ENCODE assay signal across 17 cellular contexts in the genomic region with DNA sequence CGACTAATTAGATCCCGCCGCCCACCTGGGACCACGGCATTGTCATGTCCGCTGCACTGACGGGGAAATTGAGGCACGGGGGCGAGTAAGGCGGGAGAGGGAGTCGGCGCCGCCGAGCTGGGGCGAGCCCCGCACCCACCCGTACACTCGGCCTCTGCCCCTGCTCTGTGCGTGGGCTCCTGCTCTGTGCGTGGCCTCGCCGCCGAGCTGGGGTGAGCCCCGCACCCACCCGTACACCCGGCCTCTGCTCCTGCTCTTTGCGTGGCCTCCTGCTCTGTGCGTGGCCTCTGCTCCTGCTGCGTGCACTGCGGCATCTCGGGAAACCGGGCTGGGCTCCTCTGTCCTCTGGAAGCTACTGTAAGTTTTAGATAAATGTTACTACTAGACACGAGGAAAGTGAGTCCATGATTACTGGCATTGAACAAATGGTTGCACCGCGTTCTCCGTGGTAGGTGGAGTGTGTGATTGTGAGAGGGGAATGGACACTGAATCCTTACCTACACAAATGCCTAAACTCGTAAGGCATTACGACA. TPM values are rescaled to one million over a fixed set of nuclear protein-coding genes. Genes with fewer than 3 reads are reported as not detected.
DNase-seq lines count a peak whose midpoint lies in the region; ATAC-seq and TF ChIP-seq lines count a peak whose summit lies in the region.
"Had no signal": no experiment of that assay in that cellular context is flagged by ENCODE, and none has a peak within 500 bp of the region (broad histone marks: within the 10 kb centered on the region; RNA-seq: fewer than 3 reads in every experiment).

No MANE protein-coding gene starts in this region.

- H3K4me1 Mint-ChIP-seq in activated T-cell treated with anti-CD3 and anti-CD28 coated beads, Interleukin-2, amount 50 U/mL, for 72 hours (ENCODE audit: low read depth) = no peaks in the 10 kb centered on the region
- no peaks in the 10 kb centered on the region for H3K4me1 Mint-ChIP-seq in activated T-cell treated with anti-CD3 and anti-CD28 coated beads, Interleukin-2, amount 50 U/mL, for 24 hours (ENCODE audit: low read depth)
- H3K4me1 Mint-ChIP-seq in neural progenitor cell = no peaks in the 10 kb centered on the region
- peaks cover 0 to 5% (median 0%) of the 10 kb centered on the region in 3 donors for H3K4me1 Mint-ChIP-seq in CD8-positive, alpha-beta memory T cell

- H3K27ac ChIP-seq in esophagus muscularis mucosa (replicated peaks in 1 of 4) = peak overlapping the region in 1 of 4 donors; percentile 15
- H3K27ac ChIP-seq in neural progenitor cell = no peak overlapping the region
- H3K27ac ChIP-seq in CD8-positive, alpha-beta memory T cell (ENCODE audit: low read depth, low read length) = no peak overlapping the region
- no peak overlapping the region for H3K27ac ChIP-seq in effector memory CD4-positive, alpha-beta T cell (ENCODE audit: insufficient read depth, low read length, poor library complexity, severe bottlenecking)
- H3K27ac ChIP-seq: BLaER1 treated with 17β-estradiol and CSF1 and Interleukin-3, amounts not matched to agents 10 nM and 100 nM; Peyer's patch had no signal

- peak; percentile 44 to 45 for ATAC-seq in activated T-cell treated with anti-CD3 and anti-CD28 coated beads, Interleukin-2, amount 50 U/mL, for 72 hours (replicated peaks in 1 of 2)
- ATAC-seq in GM18517 (IDR thresholded peaks at IDR 0.05; ENCODE audit: unreplicated experiment) = no peak

- H3F3A ChIP-seq in neural progenitor cell (ENCODE audit: low read depth) = no peaks in the 10 kb centered on the region

- H3K79me2 ChIP-seq in neural progenitor cell (ENCODE audit: low read depth) = no peaks in the 10 kb centered on the region

- no peak overlapping the region for H3K9ac ChIP-seq in neural progenitor cell
- H3K9ac ChIP-seq: BLaER1 treated with 17β-estradiol and CSF1 and Interleukin-3, amounts not matched to agents 10 nM and 100 nM had no signal

- peaks cover 0 to 9% (median 4%) of the 10 kb centered on the region in 4 donors for H3K36me3 ChIP-seq in esophagus muscularis mucosa
- H3K36me3 ChIP-seq in neural progenitor cell = no peaks in the 10 kb centered on the region
- peaks cover 15% of the 10 kb centered on the region for H3K36me3 ChIP-seq in CD8-positive, alpha-beta memory T cell (ENCODE audit: insufficient read depth, low read length)
- H3K36me3 ChIP-seq in effector memory CD4-positive, alpha-beta T cell (ENCODE audit: control insufficient read depth, insufficient read depth, low read length) = peaks cover 28% of the 10 kb centered on the region
- H3K36me3 ChIP-seq: HAP-1 had no signal

- no peaks in the 10 kb centered on the region for H4K20me1 ChIP-seq in neural progenitor cell (ENCODE audit: low read depth)

- TF ChIP-seq POLR2A in esophagus muscularis mucosa (IDR thresholded peaks at IDR 0.05; ENCODE audit: low read depth) = no peak

- TF ChIP-seq EP300 in esophagus muscularis mucosa (IDR thresholded peaks at IDR 0.05) = no peak

- no peaks in the 10 kb centered on the region for H3K27me3 Mint-ChIP-seq in activated T-cell treated with anti-CD3 and anti-CD28 coated beads, Interleukin-2, amount 50 U/mL, for 72 hours (ENCODE audit: low read depth)
- H3K27me3 Mint-ChIP-seq in activated T-cell treated with anti-CD3 and anti-CD28 coated beads, Interleukin-2, amount 50 U/mL, for 24 hours = no peaks in the 10 kb centered on the region
- H3K27me3 Mint-ChIP-seq in neural progenitor cell (ENCODE audit: insufficient read depth, low read depth) = peaks cover 8% of the 10 kb centered on the region
- no peaks in the 10 kb centered on the region for H3K27me3 Mint-ChIP-seq in CD8-positive, alpha-beta memory T cell

- H3K27me3 ChIP-seq in esophagus muscularis mucosa (peaks cover 0 to 3% (median 0%) of the 10 kb centered on the region in 4 donors), neural progenitor cell (no peaks in the 10 kb centered on the region)
- H3K27me3 ChIP-seq in CD8-positive, alpha-beta memory T cell (ENCODE audit: insufficient read depth, low read length, poor library complexity, severe bottlenecking) = no peaks in the 10 kb centered on the region
- H3K27me3 ChIP-seq in effector memory CD4-positive, alpha-beta T cell (replicated peaks; ENCODE audit: control insufficient read depth, insufficient read depth, low read length, poor library complexity, severe bottlenecking) = no peaks in the 10 kb centered on the region
- H3K27me3 ChIP-seq: BLaER1 treated with 17β-estradiol and CSF1 and Interleukin-3, amounts not matched to agents 10 nM and 100 nM; Peyer's patch had no signal

- no peak overlapping the region for H3K4me2 ChIP-seq in neural progenitor cell
- H3K4me2 ChIP-seq: BLaER1 treated with 17β-estradiol and CSF1 and Interleukin-3, amounts not matched to agents 10 nM and 100 nM had no signal

- H3K4me1 ChIP-seq in esophagus muscularis mucosa (peaks cover 6 to 17% (median 9%) of the 10 kb centered on the region in 4 donors), neural progenitor cell (no peaks in the 10 kb centered on the region)
- no peaks in the 10 kb centered on the region for H3K4me1 ChIP-seq in CD8-positive, alpha-beta memory T cell (ENCODE audit: insufficient read depth, low read length)
- no peaks in the 10 kb centered on the region for H3K4me1 ChIP-seq in effector memory CD4-positive, alpha-beta T cell (ENCODE audit: control insufficient read depth, insufficient read depth, low read length, poor library complexity, severe bottlenecking)
- H3K4me1 ChIP-seq: HAP-1, Peyer's patch had no signal

- H3K9me3 Mint-ChIP-seq in activated T-cell treated with anti-CD3 and anti-CD28 coated beads, Interleukin-2, amount 50 U/mL, for 72 hours = no peaks in the 10 kb centered on the region
- H3K9me3 Mint-ChIP-seq in activated T-cell treated with anti-CD3 and anti-CD28 coated beads, Interleukin-2, amount 50 U/mL, for 24 hours = no peaks in the 10 kb centered on the region
- H3K9me3 Mint-ChIP-seq in neural progenitor cell = no peaks in the 10 kb centered on the region
- H3K9me3 Mint-ChIP-seq in CD8-positive, alpha-beta memory T cell = no peaks in the 10 kb centered on the region

- H3K4me3 Mint-ChIP-seq in activated T-cell treated with anti-CD3 and anti-CD28 coated beads, Interleukin-2, amount 50 U/mL, for 72 hours = no peak overlapping the region
- H3K4me3 Mint-ChIP-seq in activated T-cell treated with anti-CD3 and anti-CD28 coated beads, Interleukin-2, amount 50 U/mL, for 24 hours = no peak overlapping the region
- no peak overlapping the region for H3K4me3 Mint-ChIP-seq in neural progenitor cell
- no peak overlapping the region for H3K4me3 Mint-ChIP-seq in CD8-positive, alpha-beta memory T cell

- peaks cover 0 to 5% of the 10 kb centered on the region in 2 donors for H3K36me3 Mint-ChIP-seq in activated T-cell treated with anti-CD3 and anti-CD28 coated beads, Interleukin-2, amount 50 U/mL, for 72 hours (ENCODE audit: insufficient read depth in 2 of 2)
- H3K36me3 Mint-ChIP-seq in activated T-cell treated with anti-CD3 and anti-CD28 coated beads, Interleukin-2, amount 50 U/mL, for 24 hours (ENCODE audit: low read depth) = peaks cover 32% of the 10 kb centered on the region
- peaks cover 6% of the 10 kb centered on the region for H3K36me3 Mint-ChIP-seq in neural progenitor cell
- H3K36me3 Mint-ChIP-seq in CD8-positive, alpha-beta memory T cell = peaks cover 0 to 32% (median 20%) of the 10 kb centered on the region in 3 donors

- WGBS in esophagus muscularis mucosa = 90% methylated on average over 28 of the region's 37 CpGs

- H3K4me3 ChIP-seq in esophagus muscularis mucosa = no peak overlapping the region
- no peak overlapping the region for H3K4me3 ChIP-seq in neural progenitor cell
- no peak overlapping the region for H3K4me3 ChIP-seq in CD8-positive, alpha-beta memory T cell (ENCODE audit: low read length)
- H3K4me3 ChIP-seq in effector memory CD4-positive, alpha-beta T cell (ENCODE audit: insufficient read depth, low read depth, low read length, poor library complexity, severe bottlenecking) = no peak overlapping the region
- H3K4me3 ChIP-seq: BLaER1 treated with 17β-estradiol and CSF1 and Interleukin-3, amounts not matched to agents 10 nM and 100 nM; HAP-1; Peyer's patch had no signal

- DNase-seq in activated T-cell treated with anti-CD3 and anti-CD28 coated beads, Interleukin-2, amount 50 U/mL, for 72 hours = no peak
- no peak for DNase-seq in activated T-cell treated with anti-CD3 and anti-CD28 coated beads, Interleukin-2, amount 50 U/mL, for 24 hours
- DNase-seq in GM10248 (ENCODE audit: extremely low spot score) (peak; percentile 5), esophagus muscularis mucosa (ENCODE audit: extremely low spot score) (peak; percentile 88), neural progenitor cell (ENCODE audit: low spot score) (no peak)
- no peak for DNase-seq in CD8-positive, alpha-beta memory T cell
- no peak for DNase-seq in effector memory CD4-positive, alpha-beta T cell
- DNase-seq: 8988T, Karpas-422, MM.1S, NCI-H187 treated with DMSO at 0.1 percent for 48 hours, NCI-H774, Peyer's patch had no signal

- H3K9me3 ChIP-seq in esophagus muscularis mucosa (no peaks in the 10 kb centered on the region), neural progenitor cell (ENCODE audit: low read depth) (no peaks in the 10 kb centered on the region)
- H3K9me3 ChIP-seq in CD8-positive, alpha-beta memory T cell (ENCODE audit: low read length) = no peaks in the 10 kb centered on the region
- no peaks in the 10 kb centered on the region for H3K9me3 ChIP-seq in effector memory CD4-positive, alpha-beta T cell (ENCODE audit: control insufficient read depth, low read length)
- H3K9me3 ChIP-seq: BLaER1 treated with 17β-estradiol and CSF1 and Interleukin-3, amounts not matched to agents 10 nM and 100 nM; HAP-1; Peyer's patch had no signal

- POLR2A ChIA-PET in GM10248 (lab: Yijun Ruan, JAX) = no interaction called here
- POLR2A ChIA-PET in CD8-positive, alpha-beta memory T cell (lab: Charles Lee) = no interaction called here

- intact Hi-C loops in esophagus muscularis mucosa (cut with DNase I) = no loop called here

- no peak overlapping the region for H3K27ac Mint-ChIP-seq in activated T-cell treated with anti-CD3 and anti-CD28 coated beads, Interleukin-2, amount 50 U/mL, for 72 hours
- no peak overlapping the region for H3K27ac Mint-ChIP-seq in activated T-cell treated with anti-CD3 and anti-CD28 coated beads, Interleukin-2, amount 50 U/mL, for 24 hours
- peak overlapping the region; percentile 63 for H3K27ac Mint-ChIP-seq in neural progenitor cell
- peak overlapping the region in 1 of 8 donors; percentile 50 for H3K27ac Mint-ChIP-seq in CD8-positive, alpha-beta memory T cell

- TF ChIP-seq CTCF in GM10248 (IDR thresholded peaks at IDR 0.05; ENCODE audit: control extremely low read depth, extremely low read depth, low read depth, missing control alignments) (no peak), esophagus muscularis mucosa (IDR thresholded peaks at IDR 0.05) (no peak), neural progenitor cell (IDR thresholded peaks at IDR 0.05) (no peak)

- CTCF ChIA-PET in GM10248 (lab: Yijun Ruan, JAX) = no interaction called here
- CTCF ChIA-PET in CD8-positive, alpha-beta memory T cell (lab: Charles Lee) = no interaction called here

- no peak overlapping the region for H2AFZ ChIP-seq in neural progenitor cell (replicated peaks)

RNA-seq across cellular contexts. Expression of a gene that starts 0.8 kb away (rescaled TPM):
- under 1 TPM in 1 of 2 donors, not detected in 1; 0.14 TPM for total RNA-seq in activated T-cell treated with anti-CD3 and anti-CD28 coated beads, Interleukin-2, amount 50 U/mL, for 72 hours
- total RNA-seq in esophagus muscularis mucosa (1 to 10 TPM in 1 of 4 donors, under 1 TPM in 3; 0.32 to 2.0 (median 0.91) TPM), neural progenitor cell (ENCODE audit: low replicate concordance) (not detected in 2 replicates)
- total RNA-seq in CD8-positive, alpha-beta memory T cell = not detected
- polyA plus RNA-seq in CD8-positive, alpha-beta memory T cell = not detected
- total RNA-seq: NCI-H460 had no signal

Comparison
In these comparisons a context has a peak if more than half of its experiments do, and no peak if none do; other contexts are left out.
1. DNase-seq: peak in GM10248 (single experiment) and esophagus muscularis mucosa (single experiment); none in activated T-cell treated with anti-CD3 and anti-CD28 coated beads, Interleukin-2, amount 50 U/mL, for 72 hours (0 of 2), activated T-cell treated with anti-CD3 and anti-CD28 coated beads, Interleukin-2, amount 50 U/mL, for 24 hours (single experiment), neural progenitor cell (single experiment), CD8-positive, alpha-beta memory T cell (0 of 5) and effector memory CD4-positive, alpha-beta T cell (0 of 3).